Comparison of ENCODE assay signal across 9 cellular contexts in the genomic region with DNA sequence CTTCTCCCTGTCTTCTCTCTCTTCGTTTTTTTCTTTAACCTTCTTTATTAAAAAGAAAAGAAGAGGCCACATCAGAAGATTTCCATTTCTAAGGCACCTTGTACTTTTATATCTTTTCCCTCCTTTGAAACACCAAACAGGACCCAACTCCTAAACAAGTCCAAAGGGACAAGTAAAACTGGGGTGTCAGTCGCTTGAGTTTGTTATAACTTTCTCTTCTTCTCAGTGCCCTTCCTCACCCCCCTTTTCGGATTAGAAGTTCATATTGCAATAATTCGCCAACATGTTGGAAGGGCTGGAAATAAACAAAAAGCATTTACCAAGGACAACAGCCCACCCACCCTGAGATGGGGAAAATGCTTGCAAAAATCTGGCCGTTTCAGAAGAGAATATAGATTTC.
DNase-seq lines count a peak whose midpoint lies in the region; ATAC-seq and TF ChIP-seq lines count a peak whose summit lies in the region.
"Had no signal": no experiment of that assay in that cellular context is flagged by ENCODE, and none has a peak within 500 bp of the region (broad histone marks: within the 10 kb centered on the region; RNA-seq: fewer than 3 reads in every experiment).

No MANE protein-coding gene starts in this region.

- no peak for TF ChIP-seq CTCF in heart left ventricle (IDR thresholded peaks at IDR 0.05)
- TF ChIP-seq CTCF in choroid plexus epithelial cell (conservative IDR thresholded peaks at IDR 0.05; ENCODE audit: low read depth, low read length), result no peak
- no peak for TF ChIP-seq CTCF in upper lobe of left lung (IDR thresholded peaks at IDR 0.05)

- H3K9me3 ChIP-seq in heart left ventricle (no peaks in the 10 kb centered on the region), mucosa of stomach (ENCODE audit: control insufficient read depth, low read length) (no peaks in the 10 kb centered on the region), upper lobe of left lung (no peaks in the 10 kb centered on the region)

- intact Hi-C loops in heart left ventricle (cut with DNase I), result loop anchor here in 8 of 10 donors (2.0 to 10.0 kb wide), 10 partner anchors 36 to 504 kb away; partner anchors contain the start of gene KLF4 (in 2 of the 8)
- intact Hi-C loops in cardiac septum (cut with DNase I), result loop anchor here (5.0 to 10.0 kb wide), 3 partner anchors 36 to 516 kb away; no protein-coding TSS in a partner anchor

- H3K36me3 ChIP-seq in heart left ventricle (no peaks in the 10 kb centered on the region), mucosa of stomach (ENCODE audit: control insufficient read depth, insufficient read depth, low read length) (no peaks in the 10 kb centered on the region), upper lobe of left lung (no peaks in the 10 kb centered on the region)

- TF ChIP-seq EP300 in upper lobe of left lung (IDR thresholded peaks at IDR 0.05), result no peak

- no peak for DNase-seq in heart left ventricle
- DNase-seq in cardiac septum (ENCODE audit: low spot score), result no peak
- DNase-seq in choroid plexus epithelial cell (ENCODE audit: low read depth), result peak; percentile 19
- DNase-seq in upper lobe of left lung, result no peak
- DNase-seq in SHP77 (lab: John Stamatoyannopoulos, UW), result no peak
- DNase-seq in GM19238 (ENCODE audit: insufficient read length, low spot score), result no peak
- DNase-seq in SIG-M5 treated with dmso at 0.1 percent for 504 hours (lab: John Stamatoyannopoulos, UW; ENCODE audit: unreplicated experiment), result no peak
- DNase-seq: SW 1271 had no signal

- WGBS in heart left ventricle, 4 donors, result 39 to 44% (median 40%) methylated on average over 5 of the region's 5 CpGs
- WGBS in upper lobe of left lung, 2 donors, result 16 to 20% methylated on average over 5 of the region's 5 CpGs

- H3K27me3 ChIP-seq in heart left ventricle (no peaks in the 10 kb centered on the region), mucosa of stomach (ENCODE audit: control insufficient read depth, insufficient read depth, low read length) (no peaks in the 10 kb centered on the region), upper lobe of left lung (no peaks in the 10 kb centered on the region)

- ATAC-seq in heart left ventricle, result no peak
- ATAC-seq in upper lobe of left lung (ENCODE audit: low FRiP score in 2 of 2), result no peak

- H3K9ac ChIP-seq in mucosa of stomach (ENCODE audit: low read length), result peak overlapping the region; percentile 71

- H3K4me3 ChIP-seq in heart left ventricle, result peak overlapping the region in 11 of 12 donors; percentile 26 to 61 (median 51)
- H3K4me3 ChIP-seq in choroid plexus epithelial cell (ENCODE audit: low read depth, low read length), result peak overlapping the region; percentile 61
- peak overlapping the region; percentile 23 for H3K4me3 ChIP-seq in mucosa of stomach (ENCODE audit: low read length)
- H3K4me3 ChIP-seq in upper lobe of left lung, result peak overlapping the region in 3 of 4 donors; percentile 31 to 45 (median 40)

- H3K27ac ChIP-seq in heart left ventricle, result peak overlapping the region; percentile 95 to 100 (median 96)
- H3K27ac ChIP-seq in upper lobe of left lung, result peak overlapping the region; percentile 91 to 97 (median 94)

- peaks cover 0 to 32% (median 14%) of the 10 kb centered on the region in 12 donors for H3K4me1 ChIP-seq in heart left ventricle
- H3K4me1 ChIP-seq in mucosa of stomach (ENCODE audit: control insufficient read depth, insufficient read depth, low read length), result peaks cover 30% of the 10 kb centered on the region
- peaks cover 13 to 18% (median 15%) of the 10 kb centered on the region in 4 donors for H3K4me1 ChIP-seq in upper lobe of left lung

- no peak for TF ChIP-seq POLR2A in heart left ventricle (IDR thresholded peaks at IDR 0.05)
- no peak for TF ChIP-seq POLR2A in upper lobe of left lung (IDR thresholded peaks at IDR 0.05)
